8 cellular contexts compared by ENCODE assay signal in genomic region chr12:94134226-94134795, GRCh38. TPM values are rescaled to one million over a fixed set of nuclear protein-coding genes. Genes with fewer than 3 reads are reported as not detected.
DNase-seq lines count a peak whose midpoint lies in the region; ATAC-seq, FAIRE-seq and TF ChIP-seq lines count a peak whose summit lies in the region.

No MANE protein-coding gene starts in this region.

- TF ChIP-seq CTCF in astrocyte (IDR thresholded peaks at IDR 0.05; ENCODE audit: insufficient read depth, low read depth, low read length): peak; percentile 55

- no peaks in the 10 kb centered on the region for H3K4me1 Mint-ChIP-seq in astrocyte (ENCODE audit: low read depth, unreplicated experiment)

- intact Hi-C loops in right cardiac atrium (cut with DNase I): loop anchor here in 1 of 4 donors (2.0 kb wide), 1 partner anchor 398 kb away; no protein-coding TSS in a partner anchor

- peaks cover 11% of the 10 kb centered on the region for H3K27me3 ChIP-seq in astrocyte (ENCODE audit: insufficient read depth, low read length)
- no peaks in the 10 kb centered on the region for H3K27me3 ChIP-seq in right cardiac atrium (ENCODE audit: control insufficient read depth, insufficient read depth)

- DNase-seq in stimulated activated CD4-positive, alpha-beta T cell treated with anti-CD3 and anti-CD28 coated beads, Interleukin-1b, Interleukin-23, amount 100 ng/mL, for 48 hours: peak; percentile 21
- DNase-seq in stimulated activated CD4-positive, alpha-beta T cell treated with anti-CD3 and anti-CD28 coated beads, Interleukin-12 subunit alpha, Interleukin-12 subunit beta, amount 100 ng/mL, for 4 hours: no peak
- DNase-seq in NCI-H748 treated with DMSO at 0.1 percent for 48 hours (lab: John Stamatoyannopoulos, UW) (peak; percentile 51), astrocyte (ENCODE audit: low read depth) (peak; percentile 25), right cardiac atrium (no peak)
- peak; percentile 53 for DNase-seq in stimulated activated CD4-positive, alpha-beta T cell treated with anti-CD3 and anti-CD28 coated beads, Interleukin-4, amount 100 ng/mL, for 24 hours

- H3K9ac ChIP-seq in astrocyte (ENCODE audit: low read length): no peak overlapping the region

- no peaks in the 10 kb centered on the region for H3K79me2 ChIP-seq in astrocyte (ENCODE audit: insufficient read depth, low read length)

- no peak overlapping the region for H3K27ac ChIP-seq in astrocyte (ENCODE audit: low read depth, low read length)
- no peak overlapping the region for H3K27ac ChIP-seq in right cardiac atrium (ENCODE audit: low read length)

- H3K9me3 Mint-ChIP-seq in astrocyte (ENCODE audit: unreplicated experiment): no peaks in the 10 kb centered on the region

- peaks cover 17% of the 10 kb centered on the region for H3K27me3 Mint-ChIP-seq in astrocyte (ENCODE audit: low read depth, unreplicated experiment)

- WGBS in right cardiac atrium: 29% methylated on average over 5 of the region's 5 CpGs

- H3K4me3 ChIP-seq in astrocyte (ENCODE audit: insufficient read depth, low read depth, low read length) (no peak overlapping the region), right cardiac atrium (ENCODE audit: low read length) (no peak overlapping the region)

- H3K36me3 ChIP-seq in astrocyte (ENCODE audit: insufficient read depth, low read length): no peaks in the 10 kb centered on the region

- no peaks in the 10 kb centered on the region for H3K4me1 ChIP-seq in astrocyte (ENCODE audit: insufficient read depth, low read length)
- H3K4me1 ChIP-seq in right cardiac atrium (ENCODE audit: control insufficient read depth, insufficient read depth, low read length): no peaks in the 10 kb centered on the region

- H3K9me3 ChIP-seq in astrocyte (ENCODE audit: insufficient read depth, low read depth, low read length) (no peaks in the 10 kb centered on the region), right cardiac atrium (ENCODE audit: control insufficient read depth, low read length) (no peaks in the 10 kb centered on the region)

- peak; percentile 74 for FAIRE-seq in astrocyte (lab: Jason Lieb, UNC)

- H3K36me3 Mint-ChIP-seq in astrocyte (ENCODE audit: low read depth, unreplicated experiment): no peaks in the 10 kb centered on the region

- H3K27ac Mint-ChIP-seq in astrocyte (ENCODE audit: unreplicated experiment): no peak overlapping the region

- H3K4me2 ChIP-seq in astrocyte (ENCODE audit: low read length): no peak overlapping the region

- no peak overlapping the region for H2AFZ ChIP-seq in astrocyte (ENCODE audit: low read depth, low read length)

- ATAC-seq in HG02981 (IDR thresholded peaks at IDR 0.05; ENCODE audit: unreplicated experiment) (peak; percentile 63), right cardiac atrium (peak; percentile 66 to 76), HG03135 (IDR thresholded peaks at IDR 0.05; ENCODE audit: unreplicated experiment) (no peak)

- H3K4me3 Mint-ChIP-seq in astrocyte (ENCODE audit: unreplicated experiment): no peak overlapping the region

- H4K20me1 ChIP-seq in astrocyte (ENCODE audit: insufficient read depth, low read length): no peaks in the 10 kb centered on the region

RNA-seq across cellular contexts. Expression of gene PLXNC1, which starts 14.1 kb away (rescaled TPM):
- total RNA-seq in astrocyte (5.8 and 6.9 TPM in 2 replicates), right cardiac atrium (1 to 10 TPM; 2.8 to 7.6 (median 5.5) TPM)
- 2.4 TPM for polyA plus RNA-seq in right cardiac atrium

Comparison
In these comparisons a context has a peak if more than half of its experiments do, and no peak if none do; other contexts are left out.
1. DNase-seq: peak in stimulated activated CD4-positive, alpha-beta T cell treated with anti-CD3 and anti-CD28 coated beads, Interleukin-1b, Interleukin-23, amount 100 ng/mL, for 48 hours (single experiment), NCI-H748 treated with DMSO at 0.1 percent for 48 hours (single experiment), astrocyte (single experiment) and stimulated activated CD4-positive, alpha-beta T cell treated with anti-CD3 and anti-CD28 coated beads, Interleukin-4, amount 100 ng/mL, for 24 hours (single experiment); none in stimulated activated CD4-positive, alpha-beta T cell treated with anti-CD3 and anti-CD28 coated beads, Interleukin-12 subunit alpha, Interleukin-12 subunit beta, amount 100 ng/mL, for 4 hours (single experiment) and right cardiac atrium (0 of 3).